Comparison of ENCODE assay signal across 1 cellular context in the genomic region with DNA sequence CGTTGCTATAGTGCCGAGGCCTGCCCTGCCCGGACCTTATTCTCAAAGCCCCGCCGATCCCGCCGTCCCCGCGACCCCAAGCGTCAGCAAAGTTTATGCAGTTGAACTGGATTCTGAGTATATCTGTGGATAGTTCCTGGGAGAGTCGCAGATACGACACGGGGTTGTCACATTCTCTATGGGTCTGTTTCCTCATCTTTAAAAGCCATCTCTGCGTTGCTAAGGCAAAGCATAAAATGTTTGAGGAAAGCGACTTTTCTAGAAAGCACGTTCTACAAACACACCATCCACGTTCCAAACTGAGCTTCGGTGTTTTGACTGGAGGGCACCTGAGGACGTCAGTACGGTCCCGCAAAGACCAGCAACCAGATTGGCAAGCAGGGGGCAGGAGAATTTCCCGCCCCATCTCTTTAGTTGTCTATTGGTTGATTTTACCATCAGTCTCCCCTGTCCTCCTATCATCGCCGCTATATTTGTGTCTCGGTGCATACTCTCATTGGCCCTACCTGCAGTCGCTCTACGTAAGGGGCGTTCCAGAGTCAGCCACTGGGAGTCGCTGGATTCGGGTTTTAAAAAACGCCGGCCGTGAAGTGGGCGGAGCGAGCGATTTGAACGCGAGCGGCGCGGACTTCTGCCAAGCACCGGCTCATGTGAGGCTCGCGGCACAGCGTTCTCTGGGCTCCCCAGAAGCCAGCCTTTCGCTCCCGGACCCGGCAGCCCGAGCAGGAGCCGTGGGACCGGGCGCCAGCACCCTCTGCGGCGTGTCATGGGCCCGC.
TF ChIP-seq lines count a peak whose summit lies in the region.

A gene (plus strand): TSS at position 626 of the 776 bp plus-strand sequence. CDS start 141 bp downstream, at position 767.

TF ChIP-seq in HCT116, 20 proteins besides CTCF, POLR2A, EP300 and RAD21 (continued from another document):
- TF ChIP-seq, protein P1, sequence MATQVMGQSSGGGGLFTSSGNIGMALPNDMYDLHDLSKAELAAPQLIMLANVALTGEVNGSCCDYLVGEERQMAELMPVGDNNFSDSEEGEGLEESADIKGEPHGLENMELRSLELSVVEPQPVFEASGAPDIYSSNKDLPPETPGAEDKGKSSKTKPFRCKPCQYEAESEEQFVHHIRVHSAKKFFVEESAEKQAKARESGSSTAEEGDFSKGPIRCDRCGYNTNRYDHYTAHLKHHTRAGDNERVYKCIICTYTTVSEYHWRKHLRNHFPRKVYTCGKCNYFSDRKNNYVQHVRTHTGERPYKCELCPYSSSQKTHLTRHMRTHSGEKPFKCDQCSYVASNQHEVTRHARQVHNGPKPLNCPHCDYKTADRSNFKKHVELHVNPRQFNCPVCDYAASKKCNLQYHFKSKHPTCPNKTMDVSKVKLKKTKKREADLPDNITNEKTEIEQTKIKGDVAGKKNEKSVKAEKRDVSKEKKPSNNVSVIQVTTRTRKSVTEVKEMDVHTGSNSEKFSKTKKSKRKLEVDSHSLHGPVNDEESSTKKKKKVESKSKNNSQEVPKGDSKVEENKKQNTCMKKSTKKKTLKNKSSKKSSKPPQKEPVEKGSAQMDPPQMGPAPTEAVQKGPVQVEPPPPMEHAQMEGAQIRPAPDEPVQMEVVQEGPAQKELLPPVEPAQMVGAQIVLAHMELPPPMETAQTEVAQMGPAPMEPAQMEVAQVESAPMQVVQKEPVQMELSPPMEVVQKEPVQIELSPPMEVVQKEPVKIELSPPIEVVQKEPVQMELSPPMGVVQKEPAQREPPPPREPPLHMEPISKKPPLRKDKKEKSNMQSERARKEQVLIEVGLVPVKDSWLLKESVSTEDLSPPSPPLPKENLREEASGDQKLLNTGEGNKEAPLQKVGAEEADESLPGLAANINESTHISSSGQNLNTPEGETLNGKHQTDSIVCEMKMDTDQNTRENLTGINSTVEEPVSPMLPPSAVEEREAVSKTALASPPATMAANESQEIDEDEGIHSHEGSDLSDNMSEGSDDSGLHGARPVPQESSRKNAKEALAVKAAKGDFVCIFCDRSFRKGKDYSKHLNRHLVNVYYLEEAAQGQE (IDR thresholded peaks at IDR 0.05; ENCODE audit: low read depth) = no peak
- TF ChIP-seq CBX3 (IDR thresholded peaks at IDR 0.05; ENCODE audit: low read depth) (peak; percentile 81), JUND (IDR thresholded peaks at IDR 0.05) (0 out of 2 replicates have a peak, but pooled peaks have one; percentile 8), SRF (IDR thresholded peaks at IDR 0.05; ENCODE audit: low read depth) (peak; percentile 2; the same call in 1 of the 2 replicates), ZFX (IDR thresholded peaks at IDR 0.05) (no peak), TCF7L2 (IDR thresholded peaks at IDR 0.05; ENCODE audit: borderline replicate concordance, extremely low read depth, insufficient read depth, insufficient read length) (peak; percentile 95), ELF1 (IDR thresholded peaks at IDR 0.05; ENCODE audit: borderline replicate concordance, low read depth) (no peak)
